ENCODE assay signal across 25 cellular contexts in genomic region chr13:104854007-104854406, GRCh38.
"Had no signal": no experiment of that assay in that cellular context is flagged by ENCODE, and none has a peak within 500 bp of the region (broad histone marks: within the 10 kb centered on the region; RNA-seq: fewer than 3 reads in every experiment).

No MANE protein-coding gene starts in this region.

- DNase-seq: activated B cell treated with CpG ODN at 0.5 μM for 24 hours; activated CD4-positive, alpha-beta T cell treated with anti-CD3 and anti-CD28 coated beads, Interleukin-2, amount 50 U/mL, for 1 hour; activated CD8-positive, alpha-beta T cell treated with anti-CD3 and anti-CD28 coated beads for 36 hours; activated gamma-delta T cell treated with Interleukin-2 at 50 U/mL for 16 hours; activated naive CD4-positive, alpha-beta T cell treated with anti-CD3 and anti-CD28 coated beads, Interleukin-2, amount 50 U/mL, for 16 hours; activated T-cell treated with anti-CD3 and anti-CD28 coated beads, Interleukin-2, amount 50 U/mL, for 4 hours; amniotic stem cell; brain microvascular endothelial cell; cortex of kidney; effector memory CD8-positive, alpha-beta T cell; foreskin fibroblast; head of caudate nucleus; hippocampal formation; immature natural killer cell; naive thymus-derived CD4-positive, alpha-beta T cell; occipital lobe; psoas muscle; sigmoid colon; small intestine; stimulated activated CD4-positive, alpha-beta T cell treated with anti-CD3 and anti-CD28 coated beads, Interleukin-1b, Interleukin-23, amount 100 ng/mL, for 48 hours; stimulated activated naive CD4-positive, alpha-beta T cell treated with Interleukin-2 at 50 U/mL for 16 hours had no signal

- H3K4me1 ChIP-seq: parathyroid adenoma, psoas muscle, sigmoid colon, tibial nerve had no signal

- H3K9ac ChIP-seq: parathyroid adenoma had no signal

- H2AFZ ChIP-seq: parathyroid adenoma had no signal

- H3K36me3 Mint-ChIP-seq: immature natural killer cell; mesothelial cell of epicardium; naive thymus-derived CD4-positive, alpha-beta T cell had no signal

- H3K36me3 ChIP-seq: brain microvascular endothelial cell, sigmoid colon, tibial nerve had no signal

- H3K4me3 ChIP-seq: psoas muscle, sigmoid colon, tibial nerve had no signal

- H3K27ac ChIP-seq: brain microvascular endothelial cell, parathyroid adenoma, psoas muscle, sigmoid colon, tibial nerve had no signal

- H3K27ac Mint-ChIP-seq: activated B cell treated with CpG ODN at 0.5 μM for 24 hours; activated CD8-positive, alpha-beta T cell treated with anti-CD3 and anti-CD28 coated beads for 36 hours; activated T-helper 17 cell treated with anti-CD3 and anti-CD28 coated beads, Interleukin-2, amount 50 U/mL, for 72 hours; effector memory CD8-positive, alpha-beta T cell; immature natural killer cell; mesothelial cell of epicardium; naive thymus-derived CD4-positive, alpha-beta T cell had no signal

- H3K9me3 ChIP-seq: psoas muscle, tibial nerve had no signal

- H3K79me2 ChIP-seq: parathyroid adenoma had no signal

- H3K27me3 Mint-ChIP-seq: activated B cell treated with CpG ODN at 0.5 μM for 24 hours; activated CD8-positive, alpha-beta T cell treated with anti-CD3 and anti-CD28 coated beads for 36 hours; activated T-helper 17 cell treated with anti-CD3 and anti-CD28 coated beads, Interleukin-2, amount 50 U/mL, for 72 hours; effector memory CD8-positive, alpha-beta T cell; naive thymus-derived CD4-positive, alpha-beta T cell had no signal

- ATAC-seq: activated CD8-positive, alpha-beta T cell treated with anti-CD3 and anti-CD28 coated beads for 36 hours; activated T-cell treated with anti-CD3 and anti-CD28 coated beads, Interleukin-2, amount 50 U/mL, for 4 hours; effector memory CD8-positive, alpha-beta T cell; naive thymus-derived CD4-positive, alpha-beta T cell; psoas muscle had no signal

- H3K9me3 Mint-ChIP-seq: activated CD8-positive, alpha-beta T cell treated with anti-CD3 and anti-CD28 coated beads for 36 hours; activated T-helper 17 cell treated with anti-CD3 and anti-CD28 coated beads, Interleukin-2, amount 50 U/mL, for 72 hours had no signal

- H3K27me3 ChIP-seq: brain microvascular endothelial cell, sigmoid colon, tibial nerve had no signal

- H3K4me3 Mint-ChIP-seq: activated B cell treated with CpG ODN at 0.5 μM for 24 hours; activated CD8-positive, alpha-beta T cell treated with anti-CD3 and anti-CD28 coated beads for 36 hours; activated T-cell treated with anti-CD3 and anti-CD28 coated beads, Interleukin-2, amount 50 U/mL, for 4 hours; activated T-helper 17 cell treated with anti-CD3 and anti-CD28 coated beads, Interleukin-2, amount 50 U/mL, for 72 hours; effector memory CD8-positive, alpha-beta T cell; immature natural killer cell; mesothelial cell of epicardium; naive thymus-derived CD4-positive, alpha-beta T cell had no signal

- H3K4me1 Mint-ChIP-seq: activated B cell treated with CpG ODN at 0.5 μM for 24 hours; activated T-helper 17 cell treated with anti-CD3 and anti-CD28 coated beads, Interleukin-2, amount 50 U/mL, for 72 hours; immature natural killer cell; mesothelial cell of epicardium; naive thymus-derived CD4-positive, alpha-beta T cell had no signal
